17 cellular contexts compared by ENCODE assay signal in the genomic region with DNA sequence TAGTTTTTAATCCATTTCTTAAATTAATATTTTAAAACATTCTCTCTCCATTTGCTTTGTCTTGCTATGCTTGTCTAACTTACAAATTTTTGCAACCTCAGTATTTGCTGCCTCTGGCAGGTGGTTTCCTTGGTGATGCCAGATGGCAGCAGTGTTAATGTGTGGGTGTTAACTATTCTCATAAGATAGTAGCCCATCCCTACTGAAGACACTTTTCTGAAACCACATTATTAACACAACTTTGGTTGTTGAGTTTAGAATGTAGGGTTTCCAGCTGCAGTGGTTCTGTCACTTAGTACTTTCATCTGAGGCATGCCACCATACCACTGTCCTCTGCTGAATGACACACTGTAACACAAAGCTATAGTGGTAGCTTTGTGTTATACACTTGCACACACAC.
DNase-seq lines count a peak whose midpoint lies in the region; ATAC-seq lines count a peak whose summit lies in the region.
"Had no signal": no experiment of that assay in that cellular context is flagged by ENCODE, and none has a peak within 500 bp of the region (broad histone marks: within the 10 kb centered on the region; RNA-seq: fewer than 3 reads in every experiment).

No MANE protein-coding gene starts in this region.

- intact Hi-C loops in left cardiac atrium (cut with DNase I) = no loop called here

- peak; percentile 94 for ATAC-seq in GM18520 (IDR thresholded peaks at IDR 0.05; ENCODE audit: unreplicated experiment)
- ATAC-seq in GM21381 (IDR thresholded peaks at IDR 0.05; ENCODE audit: unreplicated experiment) = peak; percentile 74
- ATAC-seq in HG03139 (IDR thresholded peaks at IDR 0.05; ENCODE audit: unreplicated experiment) = peak; percentile 61
- ATAC-seq in left cardiac atrium = no peak
- no peak for ATAC-seq in HG02970 (IDR thresholded peaks at IDR 0.05; ENCODE audit: low FRiP score, unreplicated experiment)
- ATAC-seq: Right ventricle myocardium inferior had no signal

- DNase-seq in NCI-H69 (lab: John Stamatoyannopoulos, UW) = peak; percentile 25
- DNase-seq in left cardiac atrium = no peak
- DNase-seq in SHP77 treated with DMSO at 0.1 percent for 48 hours (lab: John Stamatoyannopoulos, UW) = no peak
- DNase-seq in A172 (ENCODE audit: low spot score) = no peak
- DNase-seq: activated CD4-positive, alpha-beta memory T cell treated with anti-CD3 and anti-CD28 coated beads, Interleukin-2, amount 10 ng/mL, durations not matched to agents 7 days and 5 days; activated naive CD4-positive, alpha-beta T cell treated with anti-CD3 and anti-CD28 coated beads for 36 hours; DND-41; naive B cell; NCI-H446 treated with DMSO at 0.1 percent for 48 hours; stimulated activated CD4-positive, alpha-beta T cell treated with anti-CD3 and anti-CD28 coated beads, Interleukin-4, amount 100 ng/mL, for 4 hours; stomach; T1000 had no signal

Comparison
In these comparisons a context has a peak if more than half of its experiments do, and no peak if none do; other contexts are left out.
1. ATAC-seq: peak in GM18520 (single experiment), GM21381 (single experiment) and HG03139 (single experiment); none in left cardiac atrium (0 of 2) and HG02970 (single experiment).